In the genomic region with DNA sequence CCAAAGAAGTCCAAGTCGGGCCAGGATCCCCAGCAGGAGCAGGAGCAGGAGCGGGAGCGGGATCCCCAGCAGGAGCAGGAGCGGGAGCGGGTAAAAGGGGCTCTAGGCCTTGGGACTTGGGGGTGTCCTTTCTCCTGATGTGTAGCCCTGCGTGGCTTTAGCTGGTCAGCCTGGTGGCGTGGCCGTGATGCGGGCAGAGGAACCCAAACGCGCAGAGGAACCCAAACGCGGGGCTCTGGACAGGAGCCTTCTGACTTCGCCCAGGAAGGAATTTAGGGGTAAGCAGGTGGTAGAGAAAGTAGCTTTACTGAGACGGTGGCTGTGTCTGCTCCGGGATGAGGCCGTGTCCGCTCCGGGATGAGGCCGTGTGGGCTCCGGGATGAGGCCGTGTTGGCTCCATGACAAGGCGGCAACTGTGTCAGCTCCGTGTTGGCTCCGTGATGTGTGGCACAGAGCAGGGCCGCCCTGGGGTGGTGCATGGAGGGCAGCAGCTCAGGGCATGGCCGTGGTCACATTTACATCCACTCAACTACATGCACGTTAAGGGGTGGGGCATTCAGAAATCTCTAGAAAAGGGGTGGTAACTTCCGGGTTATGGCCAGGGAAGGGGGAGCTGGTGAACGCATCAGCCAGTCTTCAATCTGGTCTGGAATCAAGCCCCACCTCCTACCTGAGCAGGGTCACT, we compare ENCODE assay signal across 1 cellular context.
TF ChIP-seq lines count a peak whose summit lies in the region.

No MANE protein-coding gene starts in this region.

TF ChIP-seq in HepG2, 621 proteins besides CTCF, POLR2A, EP300 and RAD21 (continued from another document):
- TF ChIP-seq RXRB (CRISPR knock-in tag; IDR thresholded peaks at IDR 0.05; ENCODE audit: borderline replicate concordance), result 0 out of 2 replicates have a peak, but pooled peaks have one; percentile 18
- TF ChIP-seq ZNF598 (CRISPR knock-in tag; IDR thresholded peaks at IDR 0.05; ENCODE audit: borderline replicate concordance), result no peak
- TF ChIP-seq MATR3 (CRISPR knock-in tag; IDR thresholded peaks at IDR 0.05), result no peak
- no peak for TF ChIP-seq NKX3-1 (CRISPR knock-in tag; IDR thresholded peaks at IDR 0.05)
- 0 out of 2 replicates have a peak, but pooled peaks have one; percentile 36 for TF ChIP-seq ZC3H13 (CRISPR knock-in tag; IDR thresholded peaks at IDR 0.05)
- peak; percentile 61; the same call in 1 of the 2 replicates for TF ChIP-seq ZHX2 (IDR thresholded peaks at IDR 0.05; ENCODE audit: low read depth)
- no peak for TF ChIP-seq ZHX2 (CRISPR knock-in tag; IDR thresholded peaks at IDR 0.05; ENCODE audit: borderline replicate concordance)
- TF ChIP-seq GABPA (IDR thresholded peaks at IDR 0.05; ENCODE audit: low read depth, low read length), result no peak
- TF ChIP-seq GABPA (CRISPR knock-in tag; IDR thresholded peaks at IDR 0.05; ENCODE audit: low read depth), result peak; percentile 63
- no peak for TF ChIP-seq REXO4 (CRISPR knock-in tag; IDR thresholded peaks at IDR 0.05; ENCODE audit: borderline replicate concordance)
- 0 out of 2 replicates have a peak, but pooled peaks have one; percentile 47 for TF ChIP-seq PRMT3 (CRISPR knock-in tag; IDR thresholded peaks at IDR 0.05; ENCODE audit: borderline replicate concordance, low read depth)
- TF ChIP-seq CBFB (CRISPR knock-in tag; IDR thresholded peaks at IDR 0.05), result 0 out of 2 replicates have a peak, but pooled peaks have one; percentile 46
- no peak for TF ChIP-seq CENPX (CRISPR knock-in tag; IDR thresholded peaks at IDR 0.05)
- TF ChIP-seq ZSCAN5A (CRISPR knock-in tag; IDR thresholded peaks at IDR 0.05; ENCODE audit: borderline replicate concordance), result 0 out of 2 replicates have a peak, but pooled peaks have one; percentile 35
- TF ChIP-seq SATB2 (CRISPR knock-in tag; IDR thresholded peaks at IDR 0.05), result no peak
- no peak for TF ChIP-seq NR2F2 (IDR thresholded peaks at IDR 0.05; ENCODE audit: borderline replicate concordance, low read depth)
- no peak for TF ChIP-seq ARID5B (CRISPR knock-in tag; IDR thresholded peaks at IDR 0.05)
- no peak for TF ChIP-seq GATAD1 (CRISPR knock-in tag; IDR thresholded peaks at IDR 0.05)
- TF ChIP-seq ZNF816 (CRISPR knock-in tag; IDR thresholded peaks at IDR 0.05; ENCODE audit: borderline replicate concordance), result no peak
- TF ChIP-seq ZNF382 (CRISPR knock-in tag; IDR thresholded peaks at IDR 0.05; ENCODE audit: borderline replicate concordance), result no peak
- no peak for TF ChIP-seq ZBTB37 (CRISPR knock-in tag; IDR thresholded peaks at IDR 0.05)
- no peak for TF ChIP-seq ELF4 (CRISPR knock-in tag; IDR thresholded peaks at IDR 0.05; ENCODE audit: borderline replicate concordance)
- TF ChIP-seq ZNF292 (CRISPR knock-in tag; IDR thresholded peaks at IDR 0.05; ENCODE audit: borderline replicate concordance, low read depth), result no peak
- TF ChIP-seq SP140L (CRISPR knock-in tag; IDR thresholded peaks at IDR 0.05; ENCODE audit: borderline replicate concordance), result no peak
- 0 out of 2 replicates have a peak, but pooled peaks have one; percentile 31 for TF ChIP-seq NFKB2 (CRISPR knock-in tag; IDR thresholded peaks at IDR 0.05; ENCODE audit: borderline replicate concordance)
